In the genomic region with DNA sequence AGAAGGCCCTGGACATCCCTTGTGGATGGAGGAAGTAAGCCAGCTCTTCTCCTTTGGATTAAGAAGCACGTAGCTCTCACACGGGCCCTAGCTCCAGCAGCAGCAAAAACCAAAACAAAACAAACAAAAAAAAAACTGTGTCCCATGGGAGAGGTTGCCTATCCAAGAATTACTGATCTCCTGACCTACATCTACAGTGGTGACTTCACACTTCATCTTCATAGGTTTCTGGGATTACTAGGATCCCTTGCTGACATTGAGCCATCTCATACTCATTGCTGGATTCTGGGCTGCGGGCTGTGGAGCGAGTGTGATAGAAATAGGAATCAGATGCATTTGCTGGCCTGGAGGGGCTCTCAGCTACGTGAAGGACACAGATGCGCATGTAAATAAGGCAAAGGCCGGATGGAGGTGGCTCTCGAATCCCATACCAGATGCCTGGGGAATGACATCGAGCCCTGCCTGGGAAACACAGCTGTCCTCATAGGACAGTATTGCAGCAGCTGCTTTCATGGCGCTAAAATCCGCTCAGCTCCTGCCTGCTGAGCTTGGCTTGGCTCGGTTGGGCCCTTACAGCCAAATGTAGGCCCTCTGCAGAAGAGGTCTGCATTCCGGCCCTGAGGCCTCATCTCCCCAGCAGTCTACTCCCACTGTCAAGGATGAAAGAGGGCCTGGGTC, we compare ENCODE assay signal across 35 cellular contexts. TPM values are rescaled to one million over a fixed set of nuclear protein-coding genes. Genes with fewer than 3 reads are reported as not detected.
A peak's percentile ranks its signal among the peaks of the same experiment; 100 is the strongest.
DNase-seq lines count a peak whose midpoint lies in the region; ATAC-seq and TF ChIP-seq lines count a peak whose summit lies in the region.
"Had no signal": no experiment of that assay in that cellular context is flagged by ENCODE, and none has a peak within 500 bp of the region (broad histone marks: within the 10 kb centered on the region; RNA-seq: fewer than 3 reads in every experiment).

No MANE protein-coding gene starts in this region.

- no peaks in the 10 kb centered on the region; the same call in 2 of the 3 replicates for H3K9me3 Mint-ChIP-seq in GM23338
- no peaks in the 10 kb centered on the region for H3K9me3 Mint-ChIP-seq in activated T-helper 17 cell treated with anti-CD3 and anti-CD28 coated beads, Interleukin-2, amount 50 U/mL, for 72 hours
- H3K9me3 Mint-ChIP-seq: activated CD4-positive, alpha-beta memory T cell treated with anti-CD3 and anti-CD28 coated beads for 36 hours; activated naive CD4-positive, alpha-beta T cell treated with anti-CD3 and anti-CD28 coated beads, Interleukin-2, amount 50 U/mL, for 24 hours; activated T-helper 2 cell treated with anti-CD3 and anti-CD28 coated beads, Interferon-gamma antibody, Interleukin-2, Interleukin-4, amounts not matched to agents 10 μg/mL and 5 μg/mL and 100 μg/mL, durations not matched to agents 14 hours and 24 hours and 36 hours; natural killer cell treated with Interleukin-12 subunit alpha and Interleukin-12 subunit beta and Interleukin-15 and Interleukin-18, amount 100 ng/mL, for 72 hours; stimulated activated effector memory CD8-positive, alpha-beta T cell treated with anti-CD3 and anti-CD28 coated beads, Interleukin-12 subunit alpha, Interleukin-12 subunit beta, amount 100 ng/mL, for 72 hours had no signal

- no peak overlapping the region for H3K27ac ChIP-seq in GM23338 (ENCODE audit: low read depth)
- no peak overlapping the region for H3K27ac ChIP-seq in coronary artery
- H3K27ac ChIP-seq in right atrium auricular region, result no peak overlapping the region
- H3K27ac ChIP-seq: breast epithelium, C4-2B, foreskin keratinocyte, ovary, SK-N-MC, upper lobe of left lung had no signal

- TF ChIP-seq CTCF in GM23338 (conservative IDR thresholded peaks at IDR 0.05; ENCODE audit: low read depth in 2 of 2), result no peak
- TF ChIP-seq CTCF in coronary artery (IDR thresholded peaks at IDR 0.05), result no peak
- no peak for TF ChIP-seq CTCF in right atrium auricular region (IDR thresholded peaks at IDR 0.05)

- H3K4me1 ChIP-seq in GM23338 (ENCODE audit: insufficient read depth) (no peaks in the 10 kb centered on the region; the same call in 1 of the 2 replicates), right atrium auricular region (no peaks in the 10 kb centered on the region)
- H3K4me1 ChIP-seq: breast epithelium, foreskin keratinocyte, upper lobe of left lung had no signal

- no peaks in the 10 kb centered on the region for H3K79me2 ChIP-seq in GM23338 (replicated peaks; ENCODE audit: insufficient read depth)

- H3K27me3 ChIP-seq in GM23338 (ENCODE audit: insufficient read depth) (no peaks in the 10 kb centered on the region), right atrium auricular region (no peaks in the 10 kb centered on the region)
- H3K27me3 ChIP-seq: foreskin keratinocyte, ovary, upper lobe of left lung had no signal

- H3K9me3 ChIP-seq in right atrium auricular region, result no peaks in the 10 kb centered on the region
- H3K9me3 ChIP-seq: breast epithelium, ovary, upper lobe of left lung had no signal

- H3K4me2 ChIP-seq in GM23338, result no peak overlapping the region

- no peak; the same call in 2 of the 3 replicates for ATAC-seq in GM23338
- ATAC-seq in activated T-helper 17 cell treated with anti-CD3 and anti-CD28 coated beads, Interleukin-2, amount 50 U/mL, for 72 hours (replicated peaks), result no peak
- ATAC-seq in left lobe of liver, result no peak
- ATAC-seq: foreskin keratinocyte; natural killer cell treated with Interleukin-12 subunit alpha and Interleukin-12 subunit beta and Interleukin-15 and Interleukin-18, amount 100 ng/mL, for 72 hours; stimulated activated effector memory CD8-positive, alpha-beta T cell treated with anti-CD3 and anti-CD28 coated beads, Interleukin-12 subunit alpha, Interleukin-12 subunit beta, amount 100 ng/mL, for 72 hours had no signal

- DNase-seq in GM23338 (ENCODE audit: low spot score) (peak; percentile 11), coronary artery (ENCODE audit: low spot score) (peak; percentile 56), right atrium auricular region (ENCODE audit: low spot score) (peak; percentile 56), skeletal muscle cell (ENCODE audit: low read depth) (peak; percentile 54), left lobe of liver (ENCODE audit: low spot score) (no peak), occipital lobe (lab: John Stamatoyannopoulos, UW) (no peak)
- DNase-seq: activated CD4-positive, alpha-beta memory T cell treated with anti-CD3 and anti-CD28 coated beads for 36 hours; activated CD4-positive, CD25-positive, alpha-beta regulatory T cell treated with anti-CD3 and anti-CD28 coated beads, Interleukin-2, amount 50 U/mL, for 72 hours; activated CD8-positive, alpha-beta memory T cell treated with anti-CD3 and anti-CD28 coated beads, Interleukin-2, amount 50 U/mL, for 48 hours; amygdala; effector CD8-positive, alpha-beta T cell; foreskin keratinocyte; GOT3; hippocampal formation; IMR-90; midbrain; NCI-H187; ovary; stimulated activated CD4-positive, alpha-beta T cell treated with anti-CD3 and anti-CD28 coated beads, Interleukin-12 subunit alpha, Interleukin-12 subunit beta, amount 100 ng/mL, for 4 hours; stimulated activated CD4-positive, alpha-beta T cell treated with anti-CD3 and anti-CD28 coated beads, Interleukin-4, amount 100 ng/mL, for 1 hour; substantia nigra; upper lobe of left lung had no signal

- H3K4me3 Mint-ChIP-seq in GM23338, result no peak overlapping the region
- H3K4me3 Mint-ChIP-seq in activated T-helper 17 cell treated with anti-CD3 and anti-CD28 coated beads, Interleukin-2, amount 50 U/mL, for 72 hours, result no peak overlapping the region
- H3K4me3 Mint-ChIP-seq: activated CD4-positive, alpha-beta memory T cell treated with anti-CD3 and anti-CD28 coated beads for 36 hours; activated naive CD4-positive, alpha-beta T cell treated with anti-CD3 and anti-CD28 coated beads, Interleukin-2, amount 50 U/mL, for 24 hours; natural killer cell treated with Interleukin-12 subunit alpha and Interleukin-12 subunit beta and Interleukin-15 and Interleukin-18, amount 100 ng/mL, for 72 hours; stimulated activated effector memory CD8-positive, alpha-beta T cell treated with anti-CD3 and anti-CD28 coated beads, Interleukin-12 subunit alpha, Interleukin-12 subunit beta, amount 100 ng/mL, for 72 hours had no signal

- peaks cover 3% of the 10 kb centered on the region for H3K27me3 Mint-ChIP-seq in GM23338 (ENCODE audit: insufficient read depth, low read depth, poor library complexity)
- no peaks in the 10 kb centered on the region for H3K27me3 Mint-ChIP-seq in activated T-helper 17 cell treated with anti-CD3 and anti-CD28 coated beads, Interleukin-2, amount 50 U/mL, for 72 hours
- H3K27me3 Mint-ChIP-seq: activated CD4-positive, alpha-beta memory T cell treated with anti-CD3 and anti-CD28 coated beads for 36 hours; activated naive CD4-positive, alpha-beta T cell treated with anti-CD3 and anti-CD28 coated beads, Interleukin-2, amount 50 U/mL, for 24 hours had no signal

- H2AFZ ChIP-seq in GM23338, result no peak overlapping the region

- no peak overlapping the region; the same call in 1 of the 2 replicates for H3K27ac Mint-ChIP-seq in GM23338
- H3K27ac Mint-ChIP-seq in activated T-helper 17 cell treated with anti-CD3 and anti-CD28 coated beads, Interleukin-2, amount 50 U/mL, for 72 hours, result no peak overlapping the region
- H3K27ac Mint-ChIP-seq: activated CD4-positive, alpha-beta memory T cell treated with anti-CD3 and anti-CD28 coated beads for 36 hours; activated naive CD4-positive, alpha-beta T cell treated with anti-CD3 and anti-CD28 coated beads, Interleukin-2, amount 50 U/mL, for 24 hours; activated T-helper 2 cell treated with anti-CD3 and anti-CD28 coated beads, Interferon-gamma antibody, Interleukin-2, Interleukin-4, amounts not matched to agents 10 μg/mL and 5 μg/mL and 100 μg/mL, durations not matched to agents 14 hours and 24 hours and 36 hours; natural killer cell treated with Interleukin-12 subunit alpha and Interleukin-12 subunit beta and Interleukin-15 and Interleukin-18, amount 100 ng/mL, for 72 hours; stimulated activated effector memory CD8-positive, alpha-beta T cell treated with anti-CD3 and anti-CD28 coated beads, Interleukin-12 subunit alpha, Interleukin-12 subunit beta, amount 100 ng/mL, for 72 hours had no signal

- peaks cover 13% of the 10 kb centered on the region for H3K4me1 Mint-ChIP-seq in GM23338
- no peaks in the 10 kb centered on the region for H3K4me1 Mint-ChIP-seq in activated T-helper 17 cell treated with anti-CD3 and anti-CD28 coated beads, Interleukin-2, amount 50 U/mL, for 72 hours
- H3K4me1 Mint-ChIP-seq: activated naive CD4-positive, alpha-beta T cell treated with anti-CD3 and anti-CD28 coated beads, Interleukin-2, amount 50 U/mL, for 24 hours; stimulated activated effector memory CD8-positive, alpha-beta T cell treated with anti-CD3 and anti-CD28 coated beads, Interleukin-12 subunit alpha, Interleukin-12 subunit beta, amount 100 ng/mL, for 72 hours had no signal

- no peaks in the 10 kb centered on the region for H4K20me1 ChIP-seq in GM23338 (replicated peaks; ENCODE audit: insufficient read depth)

- H3K36me3 Mint-ChIP-seq in GM23338 (ENCODE audit: low read depth), result no peaks in the 10 kb centered on the region
- H3K36me3 Mint-ChIP-seq in activated T-helper 17 cell treated with anti-CD3 and anti-CD28 coated beads, Interleukin-2, amount 50 U/mL, for 72 hours (ENCODE audit: low read depth), result no peaks in the 10 kb centered on the region
- H3K36me3 Mint-ChIP-seq: activated CD4-positive, alpha-beta memory T cell treated with anti-CD3 and anti-CD28 coated beads for 36 hours; activated naive CD4-positive, alpha-beta T cell treated with anti-CD3 and anti-CD28 coated beads, Interleukin-2, amount 50 U/mL, for 24 hours; natural killer cell treated with Interleukin-12 subunit alpha and Interleukin-12 subunit beta and Interleukin-15 and Interleukin-18, amount 100 ng/mL, for 72 hours; stimulated activated effector memory CD8-positive, alpha-beta T cell treated with anti-CD3 and anti-CD28 coated beads, Interleukin-12 subunit alpha, Interleukin-12 subunit beta, amount 100 ng/mL, for 72 hours had no signal

- H3K4me3 ChIP-seq in GM23338 (no peak overlapping the region), coronary artery (no peak overlapping the region), right atrium auricular region (no peak overlapping the region), skeletal muscle cell (ENCODE audit: low read depth, low read length) (no peak overlapping the region)
- H3K4me3 ChIP-seq: breast epithelium, ovary, SK-N-MC, upper lobe of left lung had no signal

- H3K36me3 ChIP-seq in GM23338 (ENCODE audit: insufficient read depth) (no peaks in the 10 kb centered on the region), right atrium auricular region (no peaks in the 10 kb centered on the region)
- H3K36me3 ChIP-seq: breast epithelium, ovary, upper lobe of left lung had no signal

- H3F3A ChIP-seq in GM23338 (replicated peaks; ENCODE audit: low read depth), result no peaks in the 10 kb centered on the region

- H3K9me2 ChIP-seq in GM23338 (ENCODE audit: insufficient read depth), result no peaks in the 10 kb centered on the region

TF ChIP-seq in GM23338, 12 proteins besides CTCF, POLR2A, EP300 and RAD21 (continues in another document):
- no peak for TF ChIP-seq EZH2 (IDR thresholded peaks at IDR 0.05; ENCODE audit: low read depth, unreplicated experiment)

RNA-seq across cellular contexts. Expression of a gene that starts 41.7 kb away (rescaled TPM):
- not detected in 2 replicates for total RNA-seq in GM23338 (2014; rRNA removed; shearing (Covaris generic))
- not detected in 2 replicates for polyA plus RNA-seq in GM23338 (2016; fragmentation: Nextera tagmentation; extraction: Ambion mirVana)
- total RNA-seq in right atrium auricular region (not detected), left lobe of liver (not detected), occipital lobe (not detected)
- total RNA-seq in activated T-helper 17 cell treated with anti-CD3 and anti-CD28 coated beads, Interleukin-2, amount 50 U/mL, for 72 hours, result not detected
- total RNA-seq: activated CD4-positive, alpha-beta memory T cell treated with anti-CD3 and anti-CD28 coated beads for 36 hours; activated T-helper 2 cell treated with anti-CD3 and anti-CD28 coated beads, Interferon-gamma antibody, Interleukin-2, Interleukin-4, amounts not matched to agents 10 μg/mL and 5 μg/mL and 100 μg/mL, durations not matched to agents 14 hours and 24 hours and 36 hours; breast epithelium; epithelial cell of proximal tubule; foreskin keratinocyte; IMR-90; lower leg skin; natural killer cell treated with Interleukin-12 subunit alpha and Interleukin-12 subunit beta and Interleukin-15 and Interleukin-18, amount 100 ng/mL, for 72 hours; ovary; renal cortical epithelial cell; RPMI7951; T-helper 1 cell treated with Interleukin-12 subunit alpha and Interleukin-12 subunit beta and Interleukin-4 antibody, amounts not matched to agents 30 ng/mL and 1 ng/mL, for 36 hours; upper lobe of left lung had no signal
- polyA plus RNA-seq: foreskin keratinocyte, IMR-90, ovary had no signal

Comparison
In these comparisons a context has a peak if more than half of its experiments do, and no peak if none do; other contexts are left out.
1. DNase-seq: peak in GM23338 (single experiment), coronary artery (single experiment), right atrium auricular region (single experiment) and skeletal muscle cell (single experiment); none in left lobe of liver (single experiment) and occipital lobe (single experiment).